In the genomic region with DNA sequence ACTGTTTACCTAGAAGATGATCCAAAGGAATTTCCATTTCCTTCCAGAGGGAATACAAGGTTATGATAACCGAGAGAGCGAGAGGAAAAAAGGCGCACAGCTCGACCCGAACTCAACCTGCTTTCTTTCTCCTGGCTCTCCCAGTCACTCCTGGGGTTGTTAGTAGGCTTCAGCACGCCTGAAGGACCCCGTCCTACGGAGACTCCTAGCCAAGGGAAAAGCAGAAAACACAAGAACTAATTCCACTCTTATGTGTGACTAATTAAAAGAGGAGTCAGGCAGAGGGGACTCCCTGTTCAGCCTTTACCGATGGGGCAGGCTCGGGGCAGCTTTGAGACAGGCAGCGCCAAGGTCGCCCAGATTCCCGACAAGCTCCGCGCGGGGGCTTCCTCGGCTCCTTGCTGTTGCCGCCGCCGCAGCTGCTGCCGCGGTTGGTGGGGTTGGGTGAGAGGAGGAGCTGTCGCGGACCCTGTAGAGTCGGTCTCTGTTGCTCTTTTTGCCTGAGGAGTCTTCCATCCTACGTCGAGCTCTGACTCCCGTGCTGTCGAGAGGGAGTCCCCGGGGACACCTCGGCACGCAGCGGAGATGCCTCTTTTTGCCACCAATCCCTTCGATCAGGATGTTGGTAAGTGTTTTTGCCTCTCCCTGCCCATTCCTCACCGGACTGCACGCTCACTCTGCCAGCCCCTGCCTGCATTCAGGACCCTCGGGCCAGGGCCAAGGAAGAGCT, we compare ENCODE assay signal across 1 cellular context.
TF ChIP-seq lines count a peak whose summit lies in the region.

A gene (plus strand): TSS at position 397 of the 730 bp plus-strand sequence. CDS start 189 bp downstream, at position 586.

TF ChIP-seq in neural cell, 6 proteins besides CTCF, POLR2A, EP300 and RAD21 (continued from another document):
- TF ChIP-seq EZH2 (IDR thresholded peaks at IDR 0.05; ENCODE audit: borderline replicate concordance, insufficient read depth, low read length, poor library complexity, severe bottlenecking) (no peak), POLR2AphosphoS5 (IDR thresholded peaks at IDR 0.05) (peak; percentile 92), SMC3 (conservative IDR thresholded peaks at IDR 0.05; ENCODE audit: poor library complexity) (peak; percentile 35)
